ENCODE assay signal across 8 cellular contexts in the genomic region with DNA sequence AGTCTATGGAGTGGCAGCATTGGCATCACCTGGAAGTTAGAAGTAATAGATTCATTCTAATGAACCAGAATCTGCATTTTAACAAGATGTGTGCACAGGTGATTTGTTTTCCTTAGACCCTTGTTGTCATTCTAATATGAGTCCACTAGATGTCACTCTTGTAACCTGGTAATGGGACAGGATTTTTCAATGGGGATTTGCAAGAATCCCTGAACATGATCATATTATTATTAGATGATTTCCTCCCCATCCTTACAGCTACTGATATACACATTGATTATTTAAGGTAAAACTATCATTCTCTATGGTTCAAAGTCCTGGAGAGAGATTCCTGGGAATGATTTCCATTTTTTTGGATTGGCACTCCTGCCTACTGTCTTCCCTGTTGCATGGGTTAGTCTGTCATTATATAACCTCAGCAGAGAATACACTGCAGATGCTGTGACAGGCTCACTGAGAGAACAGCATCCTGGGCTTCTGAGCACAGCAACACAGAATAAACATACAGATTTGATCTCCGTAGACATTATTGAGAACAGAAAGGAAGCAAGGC.
A peak's percentile ranks its signal among the peaks of the same experiment; 100 is the strongest.
DNase-seq lines count a peak whose midpoint lies in the region; ATAC-seq and TF ChIP-seq lines count a peak whose summit lies in the region.

No MANE protein-coding gene starts in this region.

- H3K27ac Mint-ChIP-seq in nephron (peak overlapping the region; percentile 11 to 69 (median 50)), T-helper 17 cell (no peak overlapping the region)

- H3K4me1 Mint-ChIP-seq in nephron (peaks cover 15% of the 10 kb centered on the region), T-helper 17 cell (peaks cover 3% of the 10 kb centered on the region)

- TF ChIP-seq CTCF in AG09309 (IDR thresholded peaks at IDR 0.05; ENCODE audit: control insufficient read depth, insufficient read depth, low read depth, low read length, missing control alignments) (peak; percentile 55), epithelial cell of proximal tubule (conservative IDR thresholded peaks at IDR 0.05; ENCODE audit: low read depth, low read length) (peak; percentile 75), nephron (IDR thresholded peaks at IDR 0.05; ENCODE audit: unreplicated experiment in 3 of 3) (peak; percentile 77 to 88 (median 79))

- H3K9me3 ChIP-seq in T-helper 17 cell (ENCODE audit: control insufficient read depth, low read length, poor library complexity, severe bottlenecking) = no peaks in the 10 kb centered on the region

- peak; percentile 67 for ATAC-seq in GM18498 (IDR thresholded peaks at IDR 0.05; ENCODE audit: unreplicated experiment)
- ATAC-seq in T-helper 17 cell = no peak

- H3K36me3 Mint-ChIP-seq in nephron (ENCODE audit: low read depth) (no peaks in the 10 kb centered on the region), T-helper 17 cell (ENCODE audit: low read depth) (no peaks in the 10 kb centered on the region)

- H3K4me3 Mint-ChIP-seq in nephron = no peak overlapping the region
- no peak overlapping the region for H3K4me3 Mint-ChIP-seq in T-helper 17 cell

- peaks cover 3% of the 10 kb centered on the region for H3K9me3 Mint-ChIP-seq in nephron

- H3K27me3 Mint-ChIP-seq in nephron (ENCODE audit: low read depth) = no peaks in the 10 kb centered on the region
- H3K27me3 Mint-ChIP-seq in T-helper 17 cell = peaks cover 7% of the 10 kb centered on the region

- DNase-seq in AG09309 (ENCODE audit: low read depth) (no peak), RPMI7951 (ENCODE audit: low read depth) (peak; percentile 64), epithelial cell of proximal tubule (ENCODE audit: low read depth) (no peak), T-helper 17 cell (no peak)
- DNase-seq in Jurkat, Clone E6-1 (ENCODE audit: low read depth, low spot score) = peak; percentile 53
- no peak for DNase-seq in activated CD8-positive, alpha-beta memory T cell treated with anti-CD3 and anti-CD28 coated beads, Interleukin-2, amount 50 U/mL, for 48 hours

- no peak overlapping the region for H3K4me3 ChIP-seq in AG09309 (ENCODE audit: control insufficient read depth, low read depth, low read length)
- no peak overlapping the region for H3K4me3 ChIP-seq in Jurkat, Clone E6-1 (ENCODE audit: low read length)
- H3K4me3 ChIP-seq in epithelial cell of proximal tubule (ENCODE audit: low read depth, low read length) = no peak overlapping the region

Comparison
In these comparisons a context has a peak if more than half of its experiments do, and no peak if none do; other contexts are left out.
1. DNase-seq: peak in Jurkat, Clone E6-1 (single experiment) and RPMI7951 (single experiment); none in AG09309 (single experiment), epithelial cell of proximal tubule (single experiment), T-helper 17 cell (0 of 3) and activated CD8-positive, alpha-beta memory T cell treated with anti-CD3 and anti-CD28 coated beads, Interleukin-2, amount 50 U/mL, for 48 hours (single experiment).
2. Peak in every context shown above with its lines, with median percentiles within 50 percentile points of each other: CTCF ChIP-seq.